ENCODE assay signal across 16 cellular contexts in the genomic region with DNA sequence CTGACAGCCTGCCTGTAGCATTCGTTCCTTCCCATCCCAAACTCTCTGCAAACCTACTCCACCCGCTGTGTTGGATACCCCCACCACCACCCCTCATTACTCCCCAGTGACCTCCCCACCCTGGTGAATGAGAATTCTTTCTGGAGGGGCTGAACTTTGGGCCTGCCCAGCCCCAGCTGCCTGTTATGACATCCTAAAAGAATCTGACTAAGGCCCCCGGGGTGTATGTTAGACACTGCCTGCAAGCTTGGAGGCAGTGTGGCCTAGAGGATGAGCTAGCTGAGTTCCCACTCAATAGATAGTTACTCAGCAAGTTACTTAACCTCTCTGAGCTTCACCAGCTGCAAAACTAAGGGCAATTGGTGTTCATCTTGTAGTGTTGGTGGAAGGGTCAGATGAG.
DNase-seq lines count a peak whose midpoint lies in the region; ATAC-seq and TF ChIP-seq lines count a peak whose summit lies in the region.
"Had no signal": no experiment of that assay in that cellular context is flagged by ENCODE, and none has a peak within 500 bp of the region (broad histone marks: within the 10 kb centered on the region; RNA-seq: fewer than 3 reads in every experiment).

No MANE protein-coding gene starts in this region.

- H4K20me1 ChIP-seq in IMR-90 (ENCODE audit: insufficient read depth, low read length) = no peaks in the 10 kb centered on the region

- TF ChIP-seq RAD21 in IMR-90 (IDR thresholded peaks at IDR 0.05; ENCODE audit: low read length) = peak; percentile 48

- H3K18ac ChIP-seq in IMR-90 (ENCODE audit: low read depth, low read length) (0 out of 2 replicates have a peak overlapping the region, but pooled peaks have one; percentile 3), mesenchymal stem cell (ENCODE audit: low read depth in 1 of 2, low read length in 2 of 2) (no peak overlapping the region)

- peak; percentile 36; the same call in 1 of the 2 replicates for TF ChIP-seq CTCF in AG04450 (IDR thresholded peaks at IDR 0.05; ENCODE audit: low read depth, low read length)
- TF ChIP-seq CTCF in IMR-90 (conservative IDR thresholded peaks at IDR 0.05; ENCODE audit: low read depth, low read length) = no peak; the same call in 1 of the 2 replicates
- TF ChIP-seq CTCF in esophagus muscularis mucosa (IDR thresholded peaks at IDR 0.05) = no peak

- H2BK5ac ChIP-seq in IMR-90 (ENCODE audit: low read depth, low read length, poor library complexity, severe bottlenecking) = peak overlapping the region; percentile 5
- H2BK5ac ChIP-seq in mesenchymal stem cell (ENCODE audit: low read depth, low read length, poor library complexity, severe bottlenecking) = no peak overlapping the region

- WGBS in IMR-90 (ENCODE audit: extremely low coverage in 2 of 2, insufficient read length in 1 of 2), 2 experiments = no CpG with 5 or more reads among the region's 3 CpGs
- WGBS in esophagus muscularis mucosa = 66% methylated on average over 3 of the region's 3 CpGs
- 40% methylated on average over 3 of the region's 3 CpGs for WGBS in mesenchymal stem cell

- H3K4me1 ChIP-seq in IMR-90 (ENCODE audit: control insufficient read depth, insufficient read depth, low read length) (peaks cover 5% of the 10 kb centered on the region), esophagus muscularis mucosa (peaks cover 0 to 2% (median 0%) of the 10 kb centered on the region in 4 donors), mesenchymal stem cell (ENCODE audit: control insufficient read depth, insufficient read depth, low read depth, low read length) (peaks cover 14% of the 10 kb centered on the region)
- H3K4me1 ChIP-seq: Peyer's patch had no signal

- H3K4me3 ChIP-seq in AG04450 (ENCODE audit: low read depth, low read length) = no peak overlapping the region
- no peak overlapping the region for H3K4me3 ChIP-seq in IMR-90 (ENCODE audit: insufficient read depth, low read depth, low read length)
- H3K4me3 ChIP-seq in esophagus muscularis mucosa = no peak overlapping the region
- no peak overlapping the region for H3K4me3 ChIP-seq in mesenchymal stem cell (ENCODE audit: insufficient read depth in 1 of 2, low read depth in 1 of 2, low read length in 2 of 2)
- H3K4me3 ChIP-seq: lung, Peyer's patch, thoracic aorta had no signal

- H4K8ac ChIP-seq in IMR-90 (ENCODE audit: low read depth in 2 of 2, low read length in 2 of 2) (no peak overlapping the region), mesenchymal stem cell (ENCODE audit: low read length) (peak overlapping the region; percentile 59)

- H3K23ac ChIP-seq in IMR-90 (ENCODE audit: low read depth, low read length) = no peak overlapping the region
- no peak overlapping the region for H3K23ac ChIP-seq in mesenchymal stem cell (ENCODE audit: low read length in 2 of 2)

- H3K4me2 ChIP-seq in IMR-90 (ENCODE audit: low read depth, low read length) (no peak overlapping the region), mesenchymal stem cell (ENCODE audit: low read length, poor library complexity, severe bottlenecking) (no peak overlapping the region)

- H3K4ac ChIP-seq in IMR-90 (ENCODE audit: low read depth, low read length) (peak overlapping the region; percentile 27; the same call in 1 of the 2 replicates), mesenchymal stem cell (ENCODE audit: low read depth in 1 of 2, low read length in 2 of 2) (no peak overlapping the region)

- H2BK12ac ChIP-seq in mesenchymal stem cell (ENCODE audit: low read length in 2 of 2) = peak overlapping the region in 1 of 2 experiments; percentile 52

- H2AFZ ChIP-seq in IMR-90 (replicated peaks; ENCODE audit: low read length, poor library complexity) (peak overlapping the region; percentile 52), mesenchymal stem cell (ENCODE audit: low read depth, low read length) (peak overlapping the region; percentile 0)

- H3K9ac ChIP-seq in IMR-90 (ENCODE audit: low read depth, low read length) (no peak overlapping the region), mesenchymal stem cell (ENCODE audit: low read length) (peak overlapping the region; percentile 41)

- dilution Hi-C loops in IMR-90 (cut with HindIII; ENCODE audit: low sequenced_read_pairs, unreplicated experiment) = no loop called here

- BruUV-seq in IMR-90 (replicated peaks; lab: Mats Ljungman, UMichigan) = no TSS peak

- TF ChIP-seq POLR2A in IMR-90 (IDR thresholded peaks at IDR 0.05; ENCODE audit: low read depth, low read length) = no peak
- no peak for TF ChIP-seq POLR2A in esophagus muscularis mucosa (IDR thresholded peaks at IDR 0.05; ENCODE audit: low read depth)

- no peak for TF ChIP-seq EP300 in esophagus muscularis mucosa (IDR thresholded peaks at IDR 0.05)

- no peaks in the 10 kb centered on the region; the same call in 1 of the 2 replicates for H3K9me1 ChIP-seq in IMR-90 (ENCODE audit: insufficient read depth, low read length)

- H3K27ac ChIP-seq in AG04450 (ENCODE audit: low read depth, low read length) (peak overlapping the region; percentile 58), IMR-90 (ENCODE audit: insufficient read depth, low read length) (no peak overlapping the region), esophagus muscularis mucosa (replicated peaks in 1 of 4) (no peak overlapping the region), mesenchymal stem cell (ENCODE audit: low read length, poor library complexity, severe bottlenecking) (peak overlapping the region; percentile 84)
- H3K27ac ChIP-seq: Peyer's patch, thoracic aorta had no signal

- H3K14ac ChIP-seq in IMR-90 (replicated peaks; ENCODE audit: low read depth, low read length) (no peak overlapping the region), mesenchymal stem cell (ENCODE audit: low read length in 2 of 2) (no peak overlapping the region)

- intact Hi-C loops in IMR-90 (cut with micrococcal nuclease) (loop anchor here (2.0 kb wide), 1 partner anchor 564 kb away; no protein-coding TSS in a partner anchor), esophagus muscularis mucosa (cut with DNase I) (loop anchor here (10.0 kb wide), 1 partner anchor 58 kb away; no protein-coding TSS in a partner anchor)

- POLR2A ChIA-PET in AG04450 (lab: Yijun Ruan, JAX) (interaction anchor here (1.0 to 1.2 kb wide), 2 partner anchors 30 to 110 kb away, joined by 3 to 4 read pairs; no protein-coding TSS in a partner anchor), IMR-90 (lab: Charles Lee; ENCODE audit: unreplicated experiment) (no interaction called here)

- no peaks in the 10 kb centered on the region for H3K79me1 ChIP-seq in IMR-90 (ENCODE audit: low read depth in 1 of 2, low read length in 2 of 2)
- H3K79me1 ChIP-seq in mesenchymal stem cell (replicated peaks; ENCODE audit: low read length, poor library complexity, severe bottlenecking) = no peaks in the 10 kb centered on the region

- H4K91ac ChIP-seq in IMR-90 (ENCODE audit: insufficient read depth, low read depth, low read length) (no peak overlapping the region), mesenchymal stem cell (ENCODE audit: low read length) (no peak overlapping the region)

- H3K27me3 ChIP-seq in AG04450 (ENCODE audit: control insufficient read depth, insufficient read depth, low read length) = no peaks in the 10 kb centered on the region
- no peaks in the 10 kb centered on the region for H3K27me3 ChIP-seq in IMR-90 (ENCODE audit: control insufficient read depth, insufficient read depth, low read length)
- H3K27me3 ChIP-seq in esophagus muscularis mucosa = no peaks in the 10 kb centered on the region
- no peaks in the 10 kb centered on the region for H3K27me3 ChIP-seq in mesenchymal stem cell (ENCODE audit: control insufficient read depth in 1 of 2, insufficient read depth in 1 of 2, low read length in 2 of 2)
- H3K27me3 ChIP-seq: Peyer's patch had no signal

- H2AK5ac ChIP-seq in IMR-90 (ENCODE audit: low read depth, low read length) (no peak overlapping the region), mesenchymal stem cell (ENCODE audit: low read length, severe bottlenecking) (no peak overlapping the region)

- H3K36me3 ChIP-seq in IMR-90 (ENCODE audit: control insufficient read depth, insufficient read depth, low read length) (no peaks in the 10 kb centered on the region), esophagus muscularis mucosa (no peaks in the 10 kb centered on the region), mesenchymal stem cell (ENCODE audit: control insufficient read depth in 1 of 2, insufficient read depth in 2 of 2, low read depth in 1 of 2, low read length in 2 of 2) (no peaks in the 10 kb centered on the region)
- H3K36me3 ChIP-seq: Peyer's patch, thoracic aorta had no signal

- ATAC-seq in IMR-90 (ENCODE audit: low read depth) = peak; percentile 84
- no peak for ATAC-seq in HG02981 (IDR thresholded peaks at IDR 0.05; ENCODE audit: unreplicated experiment)
- no peak for ATAC-seq in GM21515 (IDR thresholded peaks at IDR 0.05; ENCODE audit: unreplicated experiment)

- H2BK120ac ChIP-seq in IMR-90 (ENCODE audit: low read depth, low read length) = 0 out of 2 replicates have a peak overlapping the region, but pooled peaks have one; percentile 14
- H2BK120ac ChIP-seq in mesenchymal stem cell (ENCODE audit: low read depth, low read length) = peak overlapping the region; percentile 37

- H2AK9ac ChIP-seq in IMR-90 (replicated peaks; ENCODE audit: low read depth, low read length, poor library complexity) = peak overlapping the region; percentile 10

- CTCF ChIA-PET in AG04450 (lab: Charles Lee) = interaction anchor here (0.6 to 2.3 kb wide), 4 partner anchors 15 to 573 kb away, joined by 3 to 7 read pairs (median 4); no protein-coding TSS in a partner anchor
- CTCF ChIA-PET in IMR-90 (lab: Yijun Ruan, JAX) = no interaction called here

- peak; percentile 67 for DNase-seq in AG04450 (ENCODE audit: low read depth, low spot score)
- peak; percentile 79 for DNase-seq in IMR-90
- peak; percentile 89 for DNase-seq in esophagus muscularis mucosa (ENCODE audit: extremely low spot score)
- peak; percentile 52 for DNase-seq in mesenchymal stem cell
- DNase-seq in T-helper 1 cell = no peak
- DNase-seq in hippocampal formation (lab: John Stamatoyannopoulos, UW) = no peak
- DNase-seq: activated CD4-positive, alpha-beta T cell treated with anti-CD3 and anti-CD28 coated beads, Interleukin-2, amount 10 ng/mL, durations not matched to agents 7 days and 5 days; DMS153; NCI-H1048; NCI-H524; Peyer's patch; stimulated activated CD4-positive, alpha-beta T cell treated with anti-CD3 and anti-CD28 coated beads, Interleukin-12 subunit alpha, Interleukin-12 subunit beta, amount 100 ng/mL, for 4 hours had no signal

- no peak overlapping the region for H4K5ac ChIP-seq in IMR-90 (ENCODE audit: low read depth, low read length)

- H2BK15ac ChIP-seq in IMR-90 (ENCODE audit: low read depth, low read length) (no peak overlapping the region), mesenchymal stem cell (ENCODE audit: low read depth, poor library complexity, severe bottlenecking) (no peak overlapping the region)

- H3K56ac ChIP-seq in IMR-90 (ENCODE audit: extremely low read depth, insufficient read depth, low read length) = no peak overlapping the region

- H3K9me3 ChIP-seq in AG04450 (ENCODE audit: control insufficient read depth, insufficient read depth, low read length) (no peaks in the 10 kb centered on the region; the same call in 1 of the 2 replicates), IMR-90 (ENCODE audit: control insufficient read depth, insufficient read depth, low read length) (no peaks in the 10 kb centered on the region), esophagus muscularis mucosa (no peaks in the 10 kb centered on the region), mesenchymal stem cell (ENCODE audit: control insufficient read depth, low read length) (peaks cover 5% of the 10 kb centered on the region)
- H3K9me3 ChIP-seq: Peyer's patch, thoracic aorta had no signal

- peak overlapping the region; percentile 23; the same call in 1 of the 2 replicates for H2BK20ac ChIP-seq in IMR-90 (ENCODE audit: low read depth, low read length)

- in situ Hi-C loops in IMR-90 (cut with MboI; ENCODE audit: low sequenced_read_pairs) = no loop called here

Comparison
In these comparisons a context has a peak if more than half of its experiments do, and no peak if none do; other contexts are left out.
1. DNase-seq: peak in AG04450 (single experiment), IMR-90 (single experiment), esophagus muscularis mucosa (single experiment) and mesenchymal stem cell (single experiment); none in T-helper 1 cell (0 of 5) and hippocampal formation (0 of 2).
2. H3K27ac ChIP-seq: peak in AG04450 (single experiment) and mesenchymal stem cell (single experiment); none in IMR-90 (single experiment) and esophagus muscularis mucosa (0 of 4).